ENCODE assay signal across 22 cellular contexts in the genomic region with DNA sequence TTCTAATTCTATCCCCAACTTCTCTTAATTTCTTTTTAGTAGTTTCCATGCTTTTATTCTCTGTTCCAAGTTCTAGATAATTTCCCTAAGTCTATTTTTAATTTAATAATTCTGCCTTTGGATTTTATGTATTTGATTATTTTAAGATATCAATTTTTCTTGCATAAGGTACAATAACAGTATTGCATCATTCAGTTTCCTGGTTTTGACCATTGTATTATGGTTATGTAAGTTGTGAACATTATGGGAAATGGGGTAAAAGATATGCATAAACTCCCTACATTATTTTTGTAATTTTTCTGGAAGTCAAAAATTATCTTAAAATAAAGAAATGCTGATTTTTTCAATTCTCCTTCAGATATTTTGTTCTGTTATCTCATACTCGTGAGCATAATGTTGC.
"Had no signal": no experiment of that assay in that cellular context is flagged by ENCODE, and none has a peak within 500 bp of the region (broad histone marks: within the 10 kb centered on the region; RNA-seq: fewer than 3 reads in every experiment).

No MANE protein-coding gene starts in this region.

- DNase-seq: Karpas-422, KG1, MM.1S, NCI-H1092 treated with DMSO at 0.1 percent for 48 hours, NCI-H1436, NCI-H187, NCI-H2029, NCI-H2081 treated with DMSO at 0.1 percent for 48 hours, NCI-H2171, NCI-H226, NCI-H446, NCI-H510A, NCI-H524 treated with DMSO at 0.1 percent for 48 hours, NCI-H69, NCI-H774, PC-3, SHP77, SK-N-SH, SW 1271, T-cell had no signal

- H3K9ac ChIP-seq: SK-N-SH had no signal

- H3K4me2 ChIP-seq: SK-N-SH had no signal

- H3K27ac ChIP-seq: RWPE1 had no signal

- ATAC-seq: Panc1, PC-3, T-cell had no signal

- H3K9me3 ChIP-seq: SK-N-SH had no signal
